In the genomic region with DNA sequence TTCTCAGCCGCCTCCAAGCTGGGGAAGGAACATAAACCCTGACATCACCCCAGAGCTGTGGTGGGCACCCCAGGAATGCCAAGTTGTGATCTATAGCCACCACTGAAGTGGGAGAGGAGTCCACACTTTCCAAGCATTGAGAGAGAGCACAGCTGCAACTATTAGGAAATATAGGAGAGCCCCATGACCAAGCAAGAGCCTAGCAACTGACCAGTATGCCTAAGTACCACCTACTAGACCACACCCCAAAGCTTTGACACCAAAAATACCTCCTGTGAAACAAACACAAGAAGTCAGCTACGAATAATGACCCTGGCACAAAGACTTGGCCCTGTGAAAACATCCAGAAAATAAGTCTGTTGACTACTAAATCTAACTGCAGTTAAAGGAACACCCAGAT, we compare ENCODE assay signal across 22 cellular contexts.
A peak's percentile ranks its signal among the peaks of the same experiment; 100 is the strongest.
DNase-seq lines count a peak whose midpoint lies in the region; ATAC-seq, FAIRE-seq and TF ChIP-seq lines count a peak whose summit lies in the region.
"Had no signal": no experiment of that assay in that cellular context is flagged by ENCODE, and none has a peak within 500 bp of the region (broad histone marks: within the 10 kb centered on the region; RNA-seq: fewer than 3 reads in every experiment).

No MANE protein-coding gene starts in this region.

- no peak for TF ChIP-seq EP300 in gastroesophageal sphincter (IDR thresholded peaks at IDR 0.05)

- H3K27me3 Mint-ChIP-seq in MCF 10A (ENCODE audit: insufficient read depth, unreplicated experiment) = no peaks in the 10 kb centered on the region
- H3K27me3 Mint-ChIP-seq: B cell; CD4-positive, CD25-positive, alpha-beta regulatory T cell had no signal

- H3K36me3 ChIP-seq in breast epithelium (no peaks in the 10 kb centered on the region), gastroesophageal sphincter (no peaks in the 10 kb centered on the region)
- H3K36me3 ChIP-seq: BLaER1 had no signal

- peaks cover 22% of the 10 kb centered on the region for H3K9me3 Mint-ChIP-seq in MCF 10A (ENCODE audit: unreplicated experiment)
- H3K9me3 Mint-ChIP-seq: GM23338, H9 had no signal

- no peak overlapping the region for H3K4me3 Mint-ChIP-seq in MCF 10A (ENCODE audit: unreplicated experiment)
- H3K4me3 Mint-ChIP-seq: B cell; CD4-positive, CD25-positive, alpha-beta regulatory T cell; CD8-positive, alpha-beta T cell; GM23338; H9 had no signal

- WGBS in gastroesophageal sphincter (ENCODE audit: low coverage in 1 of 2), 2 donors = 78 to 83% methylated on average over 2 of the region's 2 CpGs

- BruUV-seq in MCF 10A (replicated peaks; lab: Mats Ljungman, UMichigan) = no TSS peak

- H3K4me1 ChIP-seq in breast epithelium (no peaks in the 10 kb centered on the region), gastroesophageal sphincter (no peaks in the 10 kb centered on the region)
- H3K4me1 ChIP-seq: BLaER1, Caco-2 had no signal

- FAIRE-seq in urothelium cell line (lab: Jason Lieb, UNC) = peak; percentile 30
- FAIRE-seq: A204.1, GM12878 had no signal

- no peaks in the 10 kb centered on the region for H3K27me3 ChIP-seq in breast epithelium
- H3K27me3 ChIP-seq in gastroesophageal sphincter = no peaks in the 10 kb centered on the region
- H3K27me3 ChIP-seq: BLaER1 had no signal

- H3K27ac ChIP-seq in breast epithelium (no peak overlapping the region), gastroesophageal sphincter (no peak overlapping the region)
- H3K27ac ChIP-seq: 22Rv1, BLaER1, C4-2B had no signal

- intact Hi-C loops in MCF 10A (cut with micrococcal nuclease) = no loop called here
- intact Hi-C loops in breast epithelium (cut with DNase I; ENCODE audit: low total_unique reads) = no loop called here

- DNase-seq in MCF 10A (ENCODE audit: unreplicated experiment) = peak; percentile 10
- DNase-seq in breast epithelium (ENCODE audit: low spot score in 2 of 2) = no peak
- peak; percentile 32 for DNase-seq in choroid plexus epithelial cell (ENCODE audit: low read depth)
- DNase-seq in fibroblast of pulmonary artery (ENCODE audit: low read depth) = peak; percentile 14
- no peak for DNase-seq in urothelium cell line (ENCODE audit: low spot score)
- no peak for DNase-seq in stimulated activated CD8-positive, alpha-beta memory T cell treated with anti-CD3 and anti-CD28 coated beads, Interleukin-4, amount 100 ng/mL, for 48 hours
- DNase-seq: Caco-2; CD4-positive, CD25-positive, alpha-beta regulatory T cell; CD8-positive, alpha-beta T cell; DMS79; GDM1; H9 had no signal

- no peak for TF ChIP-seq POLR2A in breast epithelium (IDR thresholded peaks at IDR 0.05)
- TF ChIP-seq POLR2A in gastroesophageal sphincter (IDR thresholded peaks at IDR 0.05) = no peak

- H3K27ac Mint-ChIP-seq in MCF 10A (ENCODE audit: low read depth, unreplicated experiment) = peak overlapping the region; percentile 73
- H3K27ac Mint-ChIP-seq: B cell; CD4-positive, CD25-positive, alpha-beta regulatory T cell; CD8-positive, alpha-beta T cell; GM23338; H9 had no signal

- H3K36me3 Mint-ChIP-seq in MCF 10A (ENCODE audit: insufficient read depth, unreplicated experiment) = no peaks in the 10 kb centered on the region
- H3K36me3 Mint-ChIP-seq: CD4-positive, CD25-positive, alpha-beta regulatory T cell; CD8-positive, alpha-beta T cell had no signal

- peaks cover 15% of the 10 kb centered on the region for H3K4me1 Mint-ChIP-seq in MCF 10A (ENCODE audit: insufficient read depth, unreplicated experiment)
- H3K4me1 Mint-ChIP-seq: B cell; CD4-positive, CD25-positive, alpha-beta regulatory T cell; GM23338; H9 had no signal

- CTCF ChIA-PET in MCF 10A (lab: Yijun Ruan, JAX) = interaction anchor here (0.6 kb wide), 1 partner anchor 8 kb away, joined by 3 read pairs; no protein-coding TSS in a partner anchor

- H3K9me3 ChIP-seq in breast epithelium (no peaks in the 10 kb centered on the region), gastroesophageal sphincter (peaks cover 0 to 14% (median 0%) of the 10 kb centered on the region in 3 donors)
- H3K9me3 ChIP-seq: BLaER1, Caco-2 had no signal

- H3K4me3 ChIP-seq in breast epithelium = no peak overlapping the region
- H3K4me3 ChIP-seq in choroid plexus epithelial cell (ENCODE audit: low read depth, low read length) = no peak overlapping the region
- no peak overlapping the region for H3K4me3 ChIP-seq in fibroblast of pulmonary artery (replicated peaks; ENCODE audit: low read depth, low read length)
- H3K4me3 ChIP-seq in gastroesophageal sphincter = no peak overlapping the region
- H3K4me3 ChIP-seq: BLaER1, GM12878, GM23338 had no signal

- ATAC-seq in GM18858 (IDR thresholded peaks at IDR 0.05; ENCODE audit: unreplicated experiment) (no peak), gastroesophageal sphincter (no peak)
- ATAC-seq: CD8-positive, alpha-beta T cell; GM12878; GM23338; HCT116 had no signal

- TF ChIP-seq CTCF in MCF 10A (IDR thresholded peaks at IDR 0.05; ENCODE audit: unreplicated experiment) (no peak), breast epithelium (IDR thresholded peaks at IDR 0.05) (no peak), choroid plexus epithelial cell (conservative IDR thresholded peaks at IDR 0.05; ENCODE audit: low read depth, low read length) (no peak), fibroblast of pulmonary artery (IDR thresholded peaks at IDR 0.05; ENCODE audit: low read length, missing control alignments) (no peak), gastroesophageal sphincter (IDR thresholded peaks at IDR 0.05) (no peak)

- POLR2A ChIA-PET in MCF 10A (lab: Yijun Ruan, JAX) = interaction anchor here (0.7 to 1.0 kb wide), 2 partner anchors 10 to 27 kb away, joined by 3 to 5 read pairs; no protein-coding TSS in a partner anchor

Comparison
In these comparisons a context has a peak if more than half of its experiments do, and no peak if none do; other contexts are left out.
1. DNase-seq: peak in MCF 10A (single experiment), choroid plexus epithelial cell (single experiment) and fibroblast of pulmonary artery (single experiment); none in breast epithelium (0 of 2), urothelium cell line (single experiment) and stimulated activated CD8-positive, alpha-beta memory T cell treated with anti-CD3 and anti-CD28 coated beads, Interleukin-4, amount 100 ng/mL, for 48 hours (single experiment).